18 cellular contexts compared by ENCODE assay signal in the genomic region with DNA sequence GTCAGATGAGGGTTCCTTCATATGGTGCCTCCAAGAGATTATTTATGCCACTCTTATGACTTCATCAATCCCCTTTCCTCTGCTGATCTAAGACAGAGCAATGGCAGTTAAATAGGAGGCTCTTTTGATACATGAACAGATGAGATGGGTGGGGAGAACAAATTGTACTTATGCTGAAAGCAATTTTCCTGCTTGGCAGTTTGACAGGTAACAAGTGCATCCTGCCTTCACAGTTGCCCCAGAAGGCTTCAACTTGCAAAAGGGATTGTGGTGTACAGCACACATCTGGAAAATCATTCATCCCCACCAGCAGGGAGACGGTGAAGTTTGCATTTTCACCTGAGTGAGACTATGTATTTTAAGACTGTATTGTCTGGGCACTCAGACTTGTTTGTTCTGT. TPM values are rescaled to one million over a fixed set of nuclear protein-coding genes. Genes with fewer than 3 reads are reported as not detected.
"Had no signal": no experiment of that assay in that cellular context is flagged by ENCODE, and none has a peak within 500 bp of the region (broad histone marks: within the 10 kb centered on the region; RNA-seq: fewer than 3 reads in every experiment).

No MANE protein-coding gene starts in this region.

- ATAC-seq: activated T-cell treated with anti-CD3 and anti-CD28 coated beads, Interleukin-2, amount 50 U/mL, for 72 hours; gastroesophageal sphincter; naive thymus-derived CD8-positive, alpha-beta T cell had no signal

- DNase-seq: activated CD4-positive, alpha-beta T cell treated with anti-CD3 and anti-CD28 coated beads for 4 hours; activated CD4-positive, alpha-beta T cell treated with anti-CD3 and anti-CD28 coated beads, Interleukin-2, amount 50 U/mL, for 48 hours; activated CD4-positive, CD25-positive, alpha-beta regulatory T cell; activated effector memory CD4-positive, alpha-beta T cell treated with Interleukin-2 at 50 U/mL for 16 hours; activated naive CD4-positive, alpha-beta T cell treated with anti-CD3 and anti-CD28 coated beads for 36 hours; activated naive CD8-positive, alpha-beta T cell treated with anti-CD3 and anti-CD28 coated beads, Interleukin-2, amount 10 ng/mL, durations not matched to agents 7 days and 5 days; activated T-cell treated with anti-CD3 and anti-CD28 coated beads, Interleukin-2, amount 50 U/mL, for 72 hours; amygdala; islet precursor cell; naive thymus-derived CD8-positive, alpha-beta T cell; retina; stimulated activated CD4-positive, alpha-beta T cell treated with anti-CD3 and anti-CD28 coated beads, Interleukin-4, amount 100 ng/mL, for 24 hours; stimulated activated naive CD4-positive, alpha-beta T cell treated with Interleukin-2 at 50 U/mL for 16 hours had no signal

- H3K27ac ChIP-seq: epithelial cell of prostate, gastroesophageal sphincter, thoracic aorta, vagina had no signal

RNA-seq across cellular contexts. Expression of a gene that starts 27.3 kb away (rescaled TPM):
- total RNA-seq: activated naive CD4-positive, alpha-beta T cell treated with anti-CD3 and anti-CD28 coated beads for 36 hours; activated naive CD8-positive, alpha-beta T cell treated with anti-CD3 and anti-CD28 coated beads, Interleukin-2, amount 10 ng/mL, durations not matched to agents 7 days and 5 days; activated T-cell treated with anti-CD3 and anti-CD28 coated beads, Interleukin-2, amount 50 U/mL, for 72 hours; lung microvascular endothelial cell; naive thymus-derived CD8-positive, alpha-beta T cell had no signal
